Comparison of ENCODE assay signal across 8 cellular contexts in the genomic region with DNA sequence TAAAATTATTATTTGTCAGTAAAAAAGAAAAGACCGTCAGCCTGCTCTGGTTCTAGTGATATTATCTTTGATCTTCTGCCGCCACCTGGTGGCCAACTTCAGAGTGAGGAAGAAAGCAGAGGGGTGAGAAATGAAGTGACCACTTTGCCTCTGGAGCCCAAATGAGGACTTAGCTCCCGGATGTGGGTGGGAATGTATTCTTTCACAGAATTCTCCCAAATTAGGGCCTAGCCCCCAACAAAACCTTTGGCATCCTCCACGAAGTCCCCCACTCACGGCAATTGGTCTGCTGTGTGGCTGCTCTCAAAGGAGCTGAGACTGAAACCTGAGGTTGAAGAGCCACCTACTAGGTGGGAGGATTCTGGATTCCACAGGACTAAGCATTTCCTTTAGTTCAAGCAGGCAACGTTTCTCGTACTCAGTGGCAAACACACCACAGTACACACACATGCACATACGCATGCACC. TPM values are rescaled to one million over a fixed set of nuclear protein-coding genes. Genes with fewer than 3 reads are reported as not detected.
DNase-seq lines count a peak whose midpoint lies in the region; ATAC-seq and TF ChIP-seq lines count a peak whose summit lies in the region.

No MANE protein-coding gene starts in this region.

- peaks cover 0 to 2% (median 0%) of the 10 kb centered on the region in 7 donors for H3K9me3 Mint-ChIP-seq in CD4-positive, CD25-positive, alpha-beta regulatory T cell
- peaks cover 10% of the 10 kb centered on the region for H3K9me3 Mint-ChIP-seq in activated naive CD4-positive, alpha-beta T cell treated with anti-CD3 and anti-CD28 coated beads, Interleukin-2, amount 10 ng/mL, durations not matched to agents 7 days and 5 days

- peaks cover 14 to 62% (median 39%) of the 10 kb centered on the region in 4 donors for H3K4me1 Mint-ChIP-seq in CD4-positive, CD25-positive, alpha-beta regulatory T cell
- peaks cover 72% of the 10 kb centered on the region for H3K4me1 Mint-ChIP-seq in activated naive CD4-positive, alpha-beta T cell treated with anti-CD3 and anti-CD28 coated beads, Interleukin-2, amount 10 ng/mL, durations not matched to agents 7 days and 5 days

- CTCF ChIA-PET in activated naive CD4-positive, alpha-beta T cell treated with anti-CD3 and anti-CD28 coated beads, Interleukin-2, amount 10 ng/mL, durations not matched to agents 7 days and 5 days (lab: Charles Lee) = interaction anchor here (0.6 to 5.5 kb wide), 17 partner anchors 9 to 884 kb away, joined by 3 to 62 read pairs (median 5); a partner anchor contains a TSS

- H3K4me2 ChIP-seq in MM.1S (ENCODE audit: low read depth, low read length) = peak overlapping the region; percentile 72

- peaks cover 5% of the 10 kb centered on the region for H3K27me3 Mint-ChIP-seq in CD4-positive, CD25-positive, alpha-beta regulatory T cell
- H3K27me3 Mint-ChIP-seq in activated naive CD4-positive, alpha-beta T cell treated with anti-CD3 and anti-CD28 coated beads, Interleukin-2, amount 10 ng/mL, durations not matched to agents 7 days and 5 days = no peaks in the 10 kb centered on the region

- ATAC-seq in CD4-positive, CD25-positive, alpha-beta regulatory T cell (ENCODE audit: low read depth in 2 of 2) = peak in 1 of 2 donors; percentile 9
- ATAC-seq in GM19463 (IDR thresholded peaks at IDR 0.05; ENCODE audit: unreplicated experiment) = peak; percentile 46
- ATAC-seq in SK-N-SH treated with all-trans-retinoic acid at 6 μM for 48 hours = peak; percentile 93
- peak; percentile 58 to 81 for ATAC-seq in upper lobe of left lung (ENCODE audit: low FRiP score in 2 of 2)

- WGBS in upper lobe of left lung, 2 donors = 11 to 13% methylated on average over 6 to 8 of the region's 8 CpGs

- no peaks in the 10 kb centered on the region for H3K27me3 ChIP-seq in CD4-positive, CD25-positive, alpha-beta regulatory T cell (ENCODE audit: control insufficient read depth, insufficient read depth, low read length)
- no peaks in the 10 kb centered on the region for H3K27me3 ChIP-seq in MM.1S (replicated peaks; ENCODE audit: insufficient read depth, low read length)
- H3K27me3 ChIP-seq in upper lobe of left lung = no peaks in the 10 kb centered on the region

- H3K9ac ChIP-seq in MM.1S (ENCODE audit: low read length) = peak overlapping the region; percentile 48; the same call in 1 of the 2 replicates

- H3K27ac ChIP-seq in CD4-positive, CD25-positive, alpha-beta regulatory T cell (ENCODE audit: insufficient read depth, low read length, poor library complexity, severe bottlenecking) = peak overlapping the region; percentile 87
- H3K27ac ChIP-seq in MM.1S (ENCODE audit: low read length) (peak overlapping the region; percentile 57; the same call in 1 of the 2 replicates), upper lobe of left lung (peak overlapping the region; percentile 61 to 87 (median 72))

- peak overlapping the region in 2 of 3 donors; percentile 80 to 91 for H3K27ac Mint-ChIP-seq in CD4-positive, CD25-positive, alpha-beta regulatory T cell
- peak overlapping the region; percentile 89 for H3K27ac Mint-ChIP-seq in activated naive CD4-positive, alpha-beta T cell treated with anti-CD3 and anti-CD28 coated beads, Interleukin-2, amount 10 ng/mL, durations not matched to agents 7 days and 5 days

- no peaks in the 10 kb centered on the region for H3K9me3 ChIP-seq in CD4-positive, CD25-positive, alpha-beta regulatory T cell (ENCODE audit: control insufficient read depth in 2 of 2, low read length in 2 of 2)
- no peaks in the 10 kb centered on the region for H3K9me3 ChIP-seq in MM.1S (replicated peaks; ENCODE audit: insufficient read depth, low read length)
- no peaks in the 10 kb centered on the region for H3K9me3 ChIP-seq in upper lobe of left lung

- no peaks in the 10 kb centered on the region for H3K36me3 Mint-ChIP-seq in CD4-positive, CD25-positive, alpha-beta regulatory T cell
- peaks cover 5% of the 10 kb centered on the region for H3K36me3 Mint-ChIP-seq in activated naive CD4-positive, alpha-beta T cell treated with anti-CD3 and anti-CD28 coated beads, Interleukin-2, amount 10 ng/mL, durations not matched to agents 7 days and 5 days

- no peaks in the 10 kb centered on the region for H4K20me1 ChIP-seq in MM.1S (ENCODE audit: insufficient read depth, low read length)

- H3K79me2 ChIP-seq in MM.1S (ENCODE audit: low read length) = peaks cover 1% of the 10 kb centered on the region

- TF ChIP-seq CTCF in MM.1S (IDR thresholded peaks at IDR 0.05; ENCODE audit: low read length) = peak; percentile 74
- peak; percentile 73 to 82 (median 80) for TF ChIP-seq CTCF in upper lobe of left lung (IDR thresholded peaks at IDR 0.05)

- no peak for TF ChIP-seq POLR2A in upper lobe of left lung (IDR thresholded peaks at IDR 0.05)

- peaks cover 50% of the 10 kb centered on the region for H3K4me1 ChIP-seq in CD4-positive, CD25-positive, alpha-beta regulatory T cell (ENCODE audit: control insufficient read depth, insufficient read depth, low read length, poor library complexity, severe bottlenecking)
- H3K4me1 ChIP-seq in MM.1S (ENCODE audit: low read length) (peaks cover 15% of the 10 kb centered on the region), upper lobe of left lung (peaks cover 11 to 26% (median 21%) of the 10 kb centered on the region in 4 donors)

- no peaks in the 10 kb centered on the region for H3K9me2 ChIP-seq in MM.1S (replicated peaks; ENCODE audit: insufficient read depth, low read length)

- H3K4me3 Mint-ChIP-seq in CD4-positive, CD25-positive, alpha-beta regulatory T cell = peak overlapping the region; percentile 71 to 89 (median 79)
- H3K4me3 Mint-ChIP-seq in activated naive CD4-positive, alpha-beta T cell treated with anti-CD3 and anti-CD28 coated beads, Interleukin-2, amount 10 ng/mL, durations not matched to agents 7 days and 5 days = peak overlapping the region; percentile 48

- intact Hi-C loops in posterior cingulate gyrus (cut with DNase I) = loop anchor here (1.0 to 10.0 kb wide), 3 partner anchors 404 to 914 kb away; a partner anchor contains a TSS

- H3K4me3 ChIP-seq in CD4-positive, CD25-positive, alpha-beta regulatory T cell (ENCODE audit: low read depth, low read length) = peak overlapping the region; percentile 67
- H3K4me3 ChIP-seq in MM.1S (ENCODE audit: low read length) = peak overlapping the region; percentile 48
- H3K4me3 ChIP-seq in upper lobe of left lung = peak overlapping the region in 1 of 4 donors; percentile 14

- H2AFZ ChIP-seq in MM.1S (ENCODE audit: low read length) = peak overlapping the region; percentile 70

- TF ChIP-seq EP300 in upper lobe of left lung (IDR thresholded peaks at IDR 0.05) = no peak

- DNase-seq in CD4-positive, CD25-positive, alpha-beta regulatory T cell = peak; percentile 70 to 81 (median 79)
- DNase-seq in MM.1S (peak; percentile 69), glomerular visceral epithelial cell (ENCODE audit: extremely low spot score) (peak; percentile 73), posterior cingulate gyrus (peak in 9 of 10 donors; percentile 46 to 92 (median 81)), upper lobe of left lung (peak in 1 of 2 donors; percentile 81)
- DNase-seq in activated naive CD4-positive, alpha-beta T cell treated with anti-CD3 and anti-CD28 coated beads, Interleukin-2, amount 10 ng/mL, durations not matched to agents 7 days and 5 days = peak; percentile 86

- no peaks in the 10 kb centered on the region for H3K36me3 ChIP-seq in CD4-positive, CD25-positive, alpha-beta regulatory T cell (ENCODE audit: control insufficient read depth, insufficient read depth, low read length)
- H3K36me3 ChIP-seq in MM.1S (replicated peaks; ENCODE audit: insufficient read depth, low read length) (no peaks in the 10 kb centered on the region), upper lobe of left lung (no peaks in the 10 kb centered on the region)

- peaks cover 13% of the 10 kb centered on the region for H3F3A ChIP-seq in MM.1S (ENCODE audit: insufficient read depth, low read length)

TF ChIP-seq in SK-N-SH treated with all-trans-retinoic acid at 6 μM for 48 hours, 23 proteins besides CTCF, POLR2A, EP300 and RAD21:
- no peak for TF ChIP-seq ZNF565 (CRISPR knock-in tag; conservative IDR thresholded peaks at IDR 0.05; ENCODE audit: low read depth)
- TF ChIP-seq, protein P1, sequence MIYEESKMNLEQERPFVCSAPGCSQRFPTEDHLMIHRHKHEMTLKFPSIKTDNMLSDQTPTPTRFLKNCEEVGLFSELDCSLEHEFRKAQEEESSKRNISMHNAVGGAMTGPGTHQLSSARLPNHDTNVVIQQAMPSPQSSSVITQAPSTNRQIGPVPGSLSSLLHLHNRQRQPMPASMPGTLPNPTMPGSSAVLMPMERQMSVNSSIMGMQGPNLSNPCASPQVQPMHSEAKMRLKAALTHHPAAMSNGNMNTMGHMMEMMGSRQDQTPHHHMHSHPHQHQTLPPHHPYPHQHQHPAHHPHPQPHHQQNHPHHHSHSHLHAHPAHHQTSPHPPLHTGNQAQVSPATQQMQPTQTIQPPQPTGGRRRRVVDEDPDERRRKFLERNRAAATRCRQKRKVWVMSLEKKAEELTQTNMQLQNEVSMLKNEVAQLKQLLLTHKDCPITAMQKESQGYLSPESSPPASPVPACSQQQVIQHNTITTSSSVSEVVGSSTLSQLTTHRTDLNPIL (CRISPR knock-in tag; IDR thresholded peaks at IDR 0.05; ENCODE audit: low read depth) = no peak
- TF ChIP-seq ZFP3 (CRISPR knock-in tag; IDR thresholded peaks at IDR 0.05) = no peak

RNA-seq across cellular contexts. Expression of a gene that starts 4.9 kb away (rescaled TPM):
- 71.3 TPM for total RNA-seq in CD4-positive, CD25-positive, alpha-beta regulatory T cell
- polyA plus RNA-seq in CD4-positive, CD25-positive, alpha-beta regulatory T cell = 10 to 100 TPM; 13.9 to 18.8 (median 15.9) TPM
- total RNA-seq in upper lobe of left lung = 10 to 100 TPM in 5 of 6 donors, 1 to 10 TPM in 1; 7.5 to 38.8 (median 16.8) TPM
